ENCODE assay signal across 1 cellular context in genomic region chr9:110255064-110255416, GRCh38.
TF ChIP-seq lines count a peak whose summit lies in the region.

No MANE protein-coding gene starts in this region.

TF ChIP-seq in H1, 55 proteins besides CTCF, POLR2A, EP300 and RAD21 (continued from another document):
- TF ChIP-seq SIN3A (conservative IDR thresholded peaks at IDR 0.05 in 1 of 2, IDR thresholded peaks at IDR 0.05 in 1 of 2; ENCODE audit: low read depth in 1 of 2, low read length in 2 of 2): 0 out of 4 replicates have a peak, but pooled peaks of 1 of the 2 experiments have one; percentile 19
- TF ChIP-seq SAP30 (IDR thresholded peaks at IDR 0.05; ENCODE audit: insufficient read depth, insufficient replicate concordance, low read length): peak; percentile 75
- no peak for TF ChIP-seq CHD2 (IDR thresholded peaks at IDR 0.05; ENCODE audit: low read length)
- TF ChIP-seq ASH2L (IDR thresholded peaks at IDR 0.05; ENCODE audit: low read length): peak; percentile 14
- TF ChIP-seq JUN (IDR thresholded peaks at IDR 0.05; ENCODE audit: low read depth, low read length): no peak
- no peak for TF ChIP-seq ATF2 (IDR thresholded peaks at IDR 0.05; ENCODE audit: low read length)
